Comparison of ENCODE assay signal across 8 cellular contexts in the genomic region with DNA sequence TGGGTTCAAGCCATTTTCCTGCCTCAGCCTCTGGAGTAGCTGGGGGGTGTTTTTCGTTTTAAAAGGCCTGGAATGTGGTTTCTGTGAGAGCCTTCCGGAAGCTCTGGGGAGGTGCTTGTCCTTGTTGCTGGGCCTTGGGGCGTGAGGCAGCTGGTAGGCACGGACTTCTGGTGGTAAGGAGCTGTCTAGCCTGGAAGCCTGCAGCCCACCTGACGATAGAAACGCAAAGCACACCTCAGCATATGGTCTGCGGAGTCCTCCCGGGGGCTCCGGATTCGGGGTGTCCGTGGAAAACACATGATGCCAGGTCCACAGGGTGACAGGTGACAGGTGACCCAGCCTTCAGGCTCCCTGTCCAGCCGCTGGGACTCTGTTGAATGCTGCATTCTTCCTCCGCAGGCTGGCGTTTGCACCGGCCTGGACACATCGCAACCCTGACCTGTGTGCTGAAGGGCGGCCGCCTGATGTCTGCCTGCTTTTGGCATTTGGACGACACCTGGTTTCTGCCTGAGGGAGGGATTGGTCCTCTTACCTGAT. TPM values are rescaled to one million over a fixed set of nuclear protein-coding genes. Genes with fewer than 3 reads are reported as not detected.
A peak's percentile ranks its signal among the peaks of the same experiment; 100 is the strongest.
DNase-seq lines count a peak whose midpoint lies in the region; ATAC-seq and TF ChIP-seq lines count a peak whose summit lies in the region.

No MANE protein-coding gene starts in this region.

- intact Hi-C loops in colonic mucosa (cut with DNase I) = loop anchor here (10.0 kb wide), 1 partner anchor 190 kb away; no protein-coding TSS in a partner anchor

- H3K9ac ChIP-seq in colonic mucosa (ENCODE audit: low read depth in 2 of 2, low read length in 2 of 2) = peak overlapping the region in 1 of 2 donors; percentile 68

- peak overlapping the region; percentile 15 for H3K4me3 ChIP-seq in GM06990 (replicated peaks; ENCODE audit: low read depth, low read length)
- no peak overlapping the region for H3K4me3 ChIP-seq in colonic mucosa

- TF ChIP-seq CTCF in GM06990 (IDR thresholded peaks at IDR 0.05; ENCODE audit: insufficient read depth, low read length, poor library complexity, severe bottlenecking) (no peak), colonic mucosa (IDR thresholded peaks at IDR 0.05) (no peak)

- H3K9me3 ChIP-seq in colonic mucosa = no peaks in the 10 kb centered on the region

- DNase-seq in GM06990 (ENCODE audit: extremely low read depth, insufficient read length) (no peak), M059J (ENCODE audit: low read depth) (peak; percentile 89), colonic mucosa (no peak), non-pigmented ciliary epithelial cell (ENCODE audit: low read depth) (peak; percentile 18), NCI-H1417 treated with DMSO at 0.1 percent for 48 hours (lab: John Stamatoyannopoulos, UW) (no peak), AG08395 (ENCODE audit: low spot score) (no peak), GDM1 (lab: John Stamatoyannopoulos, UW) (no peak)

- H3K4me1 ChIP-seq in colonic mucosa = peaks cover 31% of the 10 kb centered on the region

- no peak for ATAC-seq in HG03571 (IDR thresholded peaks at IDR 0.05; ENCODE audit: unreplicated experiment)

- H3K27me3 ChIP-seq in GM06990 (replicated peaks; ENCODE audit: control insufficient read depth, insufficient read depth, low read length) (no peaks in the 10 kb centered on the region), colonic mucosa (no peaks in the 10 kb centered on the region)

- H3K36me3 ChIP-seq in GM06990 (ENCODE audit: control insufficient read depth, insufficient read depth, low read length) (no peaks in the 10 kb centered on the region), colonic mucosa (no peaks in the 10 kb centered on the region)

- H3K27ac ChIP-seq in colonic mucosa = peak overlapping the region; percentile 70

RNA-seq across cellular contexts. Expression of a gene that starts 37.3 kb away (rescaled TPM):
- 13.0 and 15.3 TPM in 2 replicates for total RNA-seq in M059J (2014; rRNA removed; shearing (Covaris generic))
- total RNA-seq in colonic mucosa = 10 to 100 TPM; 29.9 to 41.5 TPM

Comparison
In these comparisons a context has a peak if more than half of its experiments do, and no peak if none do; other contexts are left out.
1. DNase-seq: peak in M059J (single experiment) and non-pigmented ciliary epithelial cell (single experiment); none in GM06990 (single experiment), colonic mucosa (single experiment), NCI-H1417 treated with DMSO at 0.1 percent for 48 hours (single experiment), AG08395 (single experiment) and GDM1 (single experiment).